Comparison of ENCODE assay signal across 1 cellular context in genomic region chr1:56339093-56339492, GRCh38.
TF ChIP-seq lines count a peak whose summit lies in the region.

No MANE protein-coding gene starts in this region.

TF ChIP-seq in IMR-90, 13 proteins besides CTCF, POLR2A, EP300 and RAD21 (continued from another document):
- TF ChIP-seq MAFK (IDR thresholded peaks at IDR 0.05; ENCODE audit: low read depth, low read length): no peak
- TF ChIP-seq, protein P1, sequence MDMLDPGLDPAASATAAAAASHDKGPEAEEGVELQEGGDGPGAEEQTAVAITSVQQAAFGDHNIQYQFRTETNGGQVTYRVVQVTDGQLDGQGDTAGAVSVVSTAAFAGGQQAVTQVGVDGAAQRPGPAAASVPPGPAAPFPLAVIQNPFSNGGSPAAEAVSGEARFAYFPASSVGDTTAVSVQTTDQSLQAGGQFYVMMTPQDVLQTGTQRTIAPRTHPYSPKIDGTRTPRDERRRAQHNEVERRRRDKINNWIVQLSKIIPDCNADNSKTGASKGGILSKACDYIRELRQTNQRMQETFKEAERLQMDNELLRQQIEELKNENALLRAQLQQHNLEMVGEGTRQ (IDR thresholded peaks at IDR 0.05; ENCODE audit: low read depth, low read length): no peak
- TF ChIP-seq FOS (IDR thresholded peaks at IDR 0.05; ENCODE audit: low read depth, low read length): no peak
- no peak for TF ChIP-seq SMC3 (IDR thresholded peaks at IDR 0.05; ENCODE audit: low read depth, low read length)
- TF ChIP-seq CEBPB (IDR thresholded peaks at IDR 0.05; ENCODE audit: low read depth, low read length): peak; percentile 18; the same call in 1 of the 2 replicates
- no peak for TF ChIP-seq NFE2L2 (IDR thresholded peaks at IDR 0.05; ENCODE audit: low read depth, low read length)
- no peak for TF ChIP-seq BHLHE40 (IDR thresholded peaks at IDR 0.05; ENCODE audit: low read depth, low read length)
